In genomic region chr4:32140636-32141035, GRCh38 we compare ENCODE assay signal across 14 cellular contexts.
A peak's percentile ranks its signal among the peaks of the same experiment; 100 is the strongest.
DNase-seq lines count a peak whose midpoint lies in the region; TF ChIP-seq lines count a peak whose summit lies in the region.
"Had no signal": no experiment of that assay in that cellular context is flagged by ENCODE, and none has a peak within 500 bp of the region (broad histone marks: within the 10 kb centered on the region; RNA-seq: fewer than 3 reads in every experiment).

No MANE protein-coding gene starts in this region.

- no peak for TF ChIP-seq CTCF in epithelial cell of proximal tubule (conservative IDR thresholded peaks at IDR 0.05; ENCODE audit: low read depth, low read length)
- TF ChIP-seq CTCF in type B pancreatic cell (conservative IDR thresholded peaks at IDR 0.05): no peak
- no peak for TF ChIP-seq CTCF in coronary artery (IDR thresholded peaks at IDR 0.05)
- no peak for TF ChIP-seq CTCF in ascending aorta (IDR thresholded peaks at IDR 0.05)

- no peaks in the 10 kb centered on the region for H3K4me1 Mint-ChIP-seq in type B pancreatic cell (ENCODE audit: unreplicated experiment)
- H3K4me1 Mint-ChIP-seq: IgD-negative memory B cell had no signal

- H3K4me3 ChIP-seq in epithelial cell of proximal tubule (ENCODE audit: low read depth, low read length) (no peak overlapping the region), coronary artery (no peak overlapping the region), ascending aorta (no peak overlapping the region)

- intact Hi-C loops in ascending aorta (cut with DNase I): no loop called here

- no peaks in the 10 kb centered on the region for H3K4me1 ChIP-seq in ascending aorta

- H3K9me3 ChIP-seq in ascending aorta: no peaks in the 10 kb centered on the region

- no peaks in the 10 kb centered on the region for H3K36me3 Mint-ChIP-seq in type B pancreatic cell
- H3K36me3 Mint-ChIP-seq: IgD-negative memory B cell had no signal

- no peaks in the 10 kb centered on the region for H3K36me3 ChIP-seq in ascending aorta

- peak in 2 of 3 experiments; percentile 3 to 64 for DNase-seq in NCI-H1417 (lab: John Stamatoyannopoulos, UW)
- no peak for DNase-seq in NCI-H1417 treated with DMSO at 0.1 percent for 48 hours (lab: John Stamatoyannopoulos, UW)
- DNase-seq in RPMI7951 (ENCODE audit: low read depth): peak; percentile 67
- peak; percentile 50 for DNase-seq in epithelial cell of proximal tubule (ENCODE audit: low read depth)
- DNase-seq in type B pancreatic cell (ENCODE audit: extremely low spot score, unreplicated experiment): no peak
- no peak for DNase-seq in coronary artery (ENCODE audit: low spot score)
- DNase-seq in ascending aorta (ENCODE audit: low spot score in 2 of 2): no peak
- no peak for DNase-seq in stimulated activated CD4-positive, alpha-beta T cell treated with anti-CD3 and anti-CD28 coated beads, Interleukin-4, amount 100 ng/mL, for 4 hours
- DNase-seq: activated T-cell treated with anti-CD3 and anti-CD28 coated beads, Interleukin-2, amount 50 U/mL, for 1 hour; effector CD8-positive, alpha-beta T cell; HCEC 1CT had no signal

- H3K9me3 Mint-ChIP-seq in type B pancreatic cell: no peaks in the 10 kb centered on the region

- peak overlapping the region; percentile 10 for H3K27ac Mint-ChIP-seq in type B pancreatic cell
- H3K27ac Mint-ChIP-seq: IgD-negative memory B cell, mesothelial cell of epicardium had no signal

- H3K27ac ChIP-seq in coronary artery (no peak overlapping the region), ascending aorta (no peak overlapping the region)
- H3K27ac ChIP-seq: 22Rv1 had no signal

- H3K27me3 Mint-ChIP-seq in type B pancreatic cell: no peaks in the 10 kb centered on the region
- H3K27me3 Mint-ChIP-seq: IgD-negative memory B cell had no signal

- H3K4me3 Mint-ChIP-seq in type B pancreatic cell: peak overlapping the region; percentile 5
- H3K4me3 Mint-ChIP-seq: IgD-negative memory B cell, mesothelial cell of epicardium had no signal

- no peaks in the 10 kb centered on the region for H3K27me3 ChIP-seq in ascending aorta

Comparison
In these comparisons a context has a peak if more than half of its experiments do, and no peak if none do; other contexts are left out.
1. DNase-seq: peak in NCI-H1417 (2 of 3), RPMI7951 (single experiment) and epithelial cell of proximal tubule (single experiment); none in NCI-H1417 treated with DMSO at 0.1 percent for 48 hours (single experiment), type B pancreatic cell (single experiment), coronary artery (single experiment), ascending aorta (0 of 2) and stimulated activated CD4-positive, alpha-beta T cell treated with anti-CD3 and anti-CD28 coated beads, Interleukin-4, amount 100 ng/mL, for 4 hours (0 of 2).